8 cellular contexts compared by ENCODE assay signal in the genomic region with DNA sequence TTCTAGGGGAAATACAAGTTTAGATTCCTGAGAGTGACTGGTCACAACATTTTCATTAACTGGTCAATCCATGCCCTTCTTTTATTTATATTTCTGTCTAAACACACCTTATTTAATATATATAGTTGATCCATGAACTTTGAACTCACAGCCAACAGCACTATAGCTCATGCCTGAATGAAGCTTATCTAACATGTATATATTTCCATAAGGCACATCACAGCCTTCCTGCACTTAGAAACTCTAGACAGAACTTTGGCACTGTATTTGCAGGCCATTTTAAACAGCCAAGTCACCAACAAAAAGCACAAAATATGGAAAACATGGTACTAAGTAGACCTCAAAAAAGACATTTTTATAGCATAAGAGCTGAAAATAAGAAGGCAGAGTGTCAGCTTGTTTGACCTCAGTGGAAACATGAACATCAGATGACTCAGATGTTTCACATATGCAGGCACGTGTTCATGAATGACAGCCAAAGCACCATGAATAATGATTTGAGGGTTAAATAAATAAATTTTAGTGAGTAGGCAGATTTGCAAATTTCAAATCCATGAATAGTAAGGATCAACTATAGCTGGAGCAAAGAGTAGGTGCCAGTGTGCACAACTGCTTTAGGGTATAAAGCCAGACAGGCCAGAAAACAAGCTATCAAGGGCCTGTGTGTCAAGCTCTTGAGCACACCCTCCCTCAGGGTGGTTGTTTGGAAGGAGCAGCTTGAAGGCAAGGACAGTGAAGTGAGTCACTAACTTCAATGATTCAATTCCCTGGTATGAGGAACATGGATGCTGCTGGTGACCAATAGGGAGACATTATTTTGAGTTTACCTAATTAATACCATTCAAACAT.
DNase-seq lines count a peak whose midpoint lies in the region; ATAC-seq, FAIRE-seq and TF ChIP-seq lines count a peak whose summit lies in the region.

No MANE protein-coding gene starts in this region.

- no peaks in the 10 kb centered on the region for H3K36me3 ChIP-seq in MG63

- DNase-seq in MG63 (peak; percentile 89), retinal pigment epithelial cell (ENCODE audit: low read depth) (peak; percentile 52), UCSD-AML1 (lab: John Stamatoyannopoulos, UW; ENCODE audit: unreplicated experiment) (no peak), DMS79 treated with DMSO at 0.1 percent for 48 hours (lab: John Stamatoyannopoulos, UW) (no peak), HUDEP-2 (lab: John Stamatoyannopoulos, UW; ENCODE audit: unreplicated experiment in 76 of 76) (no peak), NCI-H1694 (lab: John Stamatoyannopoulos, UW) (no peak)

- H3K9me3 ChIP-seq in MG63 = no peaks in the 10 kb centered on the region

- ATAC-seq in GM18909 (IDR thresholded peaks at IDR 0.05; ENCODE audit: poor library complexity, unreplicated experiment) = peak; percentile 53

- peak; percentile 57 for FAIRE-seq in endometrium (lab: Jason Lieb, UNC)

- no peaks in the 10 kb centered on the region for H3K27me3 ChIP-seq in MG63

- H3K4me3 ChIP-seq in MG63 = no peak overlapping the region
- no peak overlapping the region for H3K4me3 ChIP-seq in retinal pigment epithelial cell (ENCODE audit: low read length)

- TF ChIP-seq CTCF in retinal pigment epithelial cell (conservative IDR thresholded peaks at IDR 0.05; ENCODE audit: low read depth, low read length) = no peak

Comparison
In these comparisons a context has a peak if more than half of its experiments do, and no peak if none do; other contexts are left out.
1. DNase-seq: peak in MG63 (single experiment) and retinal pigment epithelial cell (single experiment); none in UCSD-AML1 (single experiment), DMS79 treated with DMSO at 0.1 percent for 48 hours (single experiment), HUDEP-2 (0 of 76) and NCI-H1694 (single experiment).